Comparison of ENCODE assay signal across 8 cellular contexts in genomic region chr2:20348542-20348941, GRCh38. TPM values are rescaled to one million over a fixed set of nuclear protein-coding genes. Genes with fewer than 3 reads are reported as not detected.
DNase-seq lines count a peak whose midpoint lies in the region; ATAC-seq, FAIRE-seq and TF ChIP-seq lines count a peak whose summit lies in the region.

No MANE protein-coding gene starts in this region.

- POLR2A ChIA-PET in naive thymus-derived CD4-positive, alpha-beta T cell (lab: Charles Lee): interaction anchor here (1.5 to 1.7 kb wide), 3 partner anchors 22 to 98 kb away, joined by 3 to 8 read pairs (median 5); partner anchors contain the start of gene RHOB

- H3K4me3 Mint-ChIP-seq in CD4-positive, CD25-positive, alpha-beta regulatory T cell: peak overlapping the region in 3 of 4 donors; percentile 94 to 98 (median 96)
- H3K4me3 Mint-ChIP-seq in naive thymus-derived CD4-positive, alpha-beta T cell: peak overlapping the region in 3 of 10 donors; percentile 86 to 94 (median 93)

- no peaks in the 10 kb centered on the region for H3K9me3 ChIP-seq in CD4-positive, CD25-positive, alpha-beta regulatory T cell (ENCODE audit: control insufficient read depth in 2 of 2, low read length in 2 of 2)
- no peaks in the 10 kb centered on the region for H3K9me3 ChIP-seq in HUES6 (ENCODE audit: control insufficient read depth, insufficient read depth, low read depth, low read length)
- no peaks in the 10 kb centered on the region for H3K9me3 ChIP-seq in naive thymus-derived CD4-positive, alpha-beta T cell (ENCODE audit: control insufficient read depth in 2 of 3, low read length in 3 of 3)

- H3K27me3 ChIP-seq in CD4-positive, CD25-positive, alpha-beta regulatory T cell (ENCODE audit: control insufficient read depth, insufficient read depth, low read length): no peaks in the 10 kb centered on the region
- H3K27me3 ChIP-seq in HUES6 (ENCODE audit: control insufficient read depth, insufficient read depth, low read length) (no peaks in the 10 kb centered on the region), bronchial epithelial cell (ENCODE audit: control insufficient read depth, insufficient read depth, low read length) (no peaks in the 10 kb centered on the region)
- H3K27me3 ChIP-seq in naive thymus-derived CD4-positive, alpha-beta T cell (ENCODE audit: control insufficient read depth in 2 of 2, insufficient read depth in 2 of 2, low read length in 2 of 2): no peaks in the 10 kb centered on the region

- peaks cover 67% of the 10 kb centered on the region for H3K4me1 ChIP-seq in CD4-positive, CD25-positive, alpha-beta regulatory T cell (ENCODE audit: control insufficient read depth, insufficient read depth, low read length, poor library complexity, severe bottlenecking)
- peaks cover 50% of the 10 kb centered on the region for H3K4me1 ChIP-seq in HUES6 (ENCODE audit: control insufficient read depth, insufficient read depth, low read length)
- peaks cover 46 to 59% of the 10 kb centered on the region in 2 donors for H3K4me1 ChIP-seq in naive thymus-derived CD4-positive, alpha-beta T cell (ENCODE audit: control insufficient read depth in 2 of 2, insufficient read depth in 2 of 2, low read length in 2 of 2)

- H3K4me1 Mint-ChIP-seq in CD4-positive, CD25-positive, alpha-beta regulatory T cell: peaks cover 25 to 61% (median 51%) of the 10 kb centered on the region in 4 donors
- H3K4me1 Mint-ChIP-seq in naive thymus-derived CD4-positive, alpha-beta T cell: peaks cover 36 to 64% (median 62%) of the 10 kb centered on the region in 7 donors

- H3K9ac ChIP-seq in HUES6 (ENCODE audit: low read length): peak overlapping the region; percentile 23

- no peaks in the 10 kb centered on the region for H3K9me3 Mint-ChIP-seq in CD4-positive, CD25-positive, alpha-beta regulatory T cell
- peaks cover 0 to 3% (median 0%) of the 10 kb centered on the region in 11 donors for H3K9me3 Mint-ChIP-seq in naive thymus-derived CD4-positive, alpha-beta T cell

- no peak for DNase-seq in CD4-positive, CD25-positive, alpha-beta regulatory T cell
- DNase-seq in bronchial epithelial cell (ENCODE audit: low read depth): no peak
- no peak for DNase-seq in naive thymus-derived CD4-positive, alpha-beta T cell
- DNase-seq in DMS153 (lab: John Stamatoyannopoulos, UW): no peak
- no peak for DNase-seq in HTR-8/SVneo (ENCODE audit: insufficient read length, low spot score)

- H3K36me3 ChIP-seq in CD4-positive, CD25-positive, alpha-beta regulatory T cell (ENCODE audit: control insufficient read depth, insufficient read depth, low read length): peaks cover 3% of the 10 kb centered on the region
- H3K36me3 ChIP-seq in HUES6 (ENCODE audit: control insufficient read depth, insufficient read depth, low read length) (no peaks in the 10 kb centered on the region), bronchial epithelial cell (ENCODE audit: control insufficient read depth, insufficient read depth, low read length) (no peaks in the 10 kb centered on the region)
- no peaks in the 10 kb centered on the region for H3K36me3 ChIP-seq in naive thymus-derived CD4-positive, alpha-beta T cell (ENCODE audit: control insufficient read depth in 2 of 3, insufficient read depth in 3 of 3, low read length in 3 of 3)

- CTCF ChIA-PET in naive thymus-derived CD4-positive, alpha-beta T cell (lab: Charles Lee): interaction anchor here (0.6 to 2.1 kb wide), 3 partner anchors 24 to 303 kb away, joined by 3 to 11 read pairs (median 4); partner anchors contain the start of gene HS1BP3

- no peak for TF ChIP-seq CTCF in bronchial epithelial cell (IDR thresholded peaks at IDR 0.05; ENCODE audit: insufficient read depth, low read length, severe bottlenecking)

- FAIRE-seq in bronchial epithelial cell (lab: Jason Lieb, UNC) (no peak), HTR-8/SVneo (lab: Jason Lieb, UNC) (no peak)

- no peaks in the 10 kb centered on the region for H3K27me3 Mint-ChIP-seq in CD4-positive, CD25-positive, alpha-beta regulatory T cell
- no peaks in the 10 kb centered on the region for H3K27me3 Mint-ChIP-seq in naive thymus-derived CD4-positive, alpha-beta T cell

- H3K36me3 Mint-ChIP-seq in CD4-positive, CD25-positive, alpha-beta regulatory T cell: no peaks in the 10 kb centered on the region
- H3K36me3 Mint-ChIP-seq in naive thymus-derived CD4-positive, alpha-beta T cell: peaks cover 0 to 20% (median 4%) of the 10 kb centered on the region in 5 donors

- intact Hi-C loops in naive thymus-derived CD4-positive, alpha-beta T cell (cut with micrococcal nuclease): no loop called here

- H3K4me3 ChIP-seq in CD4-positive, CD25-positive, alpha-beta regulatory T cell (ENCODE audit: low read depth, low read length): peak overlapping the region; percentile 91
- H3K4me3 ChIP-seq in HUES6 (ENCODE audit: low read depth, low read length) (peak overlapping the region; percentile 81), bronchial epithelial cell (ENCODE audit: low read depth, low read length) (peak overlapping the region; percentile 10)
- H3K4me3 ChIP-seq in naive thymus-derived CD4-positive, alpha-beta T cell (ENCODE audit: low read length): peak overlapping the region; percentile 14

- peak overlapping the region; percentile 69 to 88 (median 81) for H3K27ac Mint-ChIP-seq in CD4-positive, CD25-positive, alpha-beta regulatory T cell
- H3K27ac Mint-ChIP-seq in naive thymus-derived CD4-positive, alpha-beta T cell: peak overlapping the region in 7 of 9 donors; percentile 26 to 95 (median 81)

- peak overlapping the region; percentile 29 for H3K27ac ChIP-seq in CD4-positive, CD25-positive, alpha-beta regulatory T cell (ENCODE audit: insufficient read depth, low read length, poor library complexity, severe bottlenecking)
- H3K27ac ChIP-seq in HUES6 (ENCODE audit: low read depth, low read length): no peak overlapping the region
- H3K27ac ChIP-seq in naive thymus-derived CD4-positive, alpha-beta T cell (ENCODE audit: low read depth, low read length): peak overlapping the region; percentile 46

- ATAC-seq in CD4-positive, CD25-positive, alpha-beta regulatory T cell (ENCODE audit: low read depth in 2 of 2): no peak
- no peak for ATAC-seq in naive thymus-derived CD4-positive, alpha-beta T cell
- no peak for ATAC-seq in GM21381 (IDR thresholded peaks at IDR 0.05; ENCODE audit: unreplicated experiment)
- ATAC-seq in HG02678 (IDR thresholded peaks at IDR 0.05; ENCODE audit: unreplicated experiment): no peak

RNA-seq across cellular contexts. Expression of gene PUM2, which starts 2.1 kb away (rescaled TPM):
- 131 TPM for total RNA-seq in CD4-positive, CD25-positive, alpha-beta regulatory T cell
- 10 to 100 TPM; 15.1 to 19.9 (median 18.9) TPM for polyA plus RNA-seq in CD4-positive, CD25-positive, alpha-beta regulatory T cell
- total RNA-seq in bronchial epithelial cell: 43.7 and 48.5 TPM in 2 replicates
- total RNA-seq in naive thymus-derived CD4-positive, alpha-beta T cell: 100 to 1,000 TPM; 105 to 178 (median 137) TPM
- polyA plus RNA-seq in naive thymus-derived CD4-positive, alpha-beta T cell: 10 to 100 TPM; 19.2 to 20.1 TPM

Comparison
In these comparisons a context has a peak if more than half of its experiments do, and no peak if none do; other contexts are left out.
1. H3K4me3 ChIP-seq: peak in every context shown above with its lines; median percentile 91 in CD4-positive, CD25-positive, alpha-beta regulatory T cell; 81 in HUES6; 14 in naive thymus-derived CD4-positive, alpha-beta T cell; 10 in bronchial epithelial cell.